1 cellular context compared by ENCODE assay signal in the genomic region with DNA sequence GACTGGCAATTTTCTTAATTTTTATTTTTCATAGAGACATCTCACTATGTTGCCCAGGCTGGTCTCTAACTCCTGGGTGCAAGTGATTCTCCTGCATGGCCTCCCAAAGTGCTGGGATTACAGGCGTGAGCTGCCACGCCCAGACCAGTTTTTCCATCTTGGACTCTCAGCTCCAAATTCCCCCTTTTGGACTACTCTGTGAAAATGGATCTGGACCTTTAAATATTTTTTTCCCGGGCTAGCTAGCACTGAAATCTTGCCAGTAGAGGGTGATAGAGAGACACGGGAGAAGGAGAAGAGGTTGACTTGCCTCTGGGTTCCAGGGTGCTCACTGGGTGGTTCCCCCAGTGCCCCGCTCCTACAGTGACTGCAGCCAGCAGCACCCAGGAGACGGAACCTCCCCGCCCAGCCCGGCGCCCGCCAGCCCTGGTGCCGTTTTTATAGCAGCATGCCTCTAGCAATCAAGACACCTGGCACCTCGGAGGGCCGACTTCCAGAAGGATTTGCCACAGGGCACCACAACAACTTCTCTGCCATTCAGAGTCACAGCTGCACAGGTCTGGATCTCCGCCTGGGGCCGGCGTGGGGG.
TF ChIP-seq lines count a peak whose summit lies in the region.

No MANE protein-coding gene starts in this region.

TF ChIP-seq in HepG2, 621 proteins besides CTCF, POLR2A, EP300 and RAD21 (continued from another document and continues in another):
- TF ChIP-seq, protein P1, sequence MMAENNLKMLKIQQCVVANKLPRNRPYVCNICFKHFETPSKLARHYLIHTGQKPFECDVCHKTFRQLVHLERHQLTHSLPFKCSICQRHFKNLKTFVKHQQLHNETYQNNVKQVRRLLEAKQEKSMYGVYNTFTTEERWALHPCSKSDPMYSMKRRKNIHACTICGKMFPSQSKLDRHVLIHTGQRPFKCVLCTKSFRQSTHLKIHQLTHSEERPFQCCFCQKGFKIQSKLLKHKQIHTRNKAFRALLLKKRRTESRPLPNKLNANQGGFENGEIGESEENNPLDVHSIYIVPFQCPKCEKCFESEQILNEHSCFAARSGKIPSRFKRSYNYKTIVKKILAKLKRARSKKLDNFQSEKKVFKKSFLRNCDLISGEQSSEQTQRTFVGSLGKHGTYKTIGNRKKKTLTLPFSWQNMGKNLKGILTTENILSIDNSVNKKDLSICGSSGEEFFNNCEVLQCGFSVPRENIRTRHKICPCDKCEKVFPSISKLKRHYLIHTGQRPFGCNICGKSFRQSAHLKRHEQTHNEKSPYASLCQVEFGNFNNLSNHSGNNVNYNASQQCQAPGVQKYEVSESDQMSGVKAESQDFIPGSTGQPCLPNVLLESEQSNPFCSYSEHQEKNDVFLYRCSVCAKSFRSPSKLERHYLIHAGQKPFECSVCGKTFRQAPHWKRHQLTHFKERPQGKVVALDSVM (CRISPR knock-in tag; IDR thresholded peaks at IDR 0.05): peak; percentile 39; the same call in 1 of the 2 replicates
- TF ChIP-seq FOXK2 (IDR thresholded peaks at IDR 0.05) (no peak), SRSF1 (optimal IDR thresholded peaks at IDR 0.05; ENCODE audit: low read depth, low read length) (peak; percentile 31), KMT2A (CRISPR knock-in tag; IDR thresholded peaks at IDR 0.05) (no peak), PRMT3 (CRISPR knock-in tag; IDR thresholded peaks at IDR 0.05; ENCODE audit: borderline replicate concordance, low read depth) (no peak), ZNF605 (CRISPR knock-in tag; IDR thresholded peaks at IDR 0.05) (0 out of 2 replicates have a peak, but pooled peaks have one; percentile 10), ZNF543 (CRISPR knock-in tag; IDR thresholded peaks at IDR 0.05) (peak; percentile 77; the same call in 1 of the 2 replicates), MAZ (IDR thresholded peaks at IDR 0.05; ENCODE audit: borderline replicate concordance, low read depth, low read length) (no peak), MAZ (CRISPR knock-in tag; IDR thresholded peaks at IDR 0.05; ENCODE audit: low read depth) (0 out of 2 replicates have a peak, but pooled peaks have one; percentile 21), TEAD3 (CRISPR knock-in tag; optimal IDR thresholded peaks at IDR 0.05; ENCODE audit: borderline replicate concordance) (peak; percentile 49), TBX2 (CRISPR knock-in tag; IDR thresholded peaks at IDR 0.05; ENCODE audit: borderline replicate concordance) (peak; percentile 40; the same call in 1 of the 2 replicates), BRD4 (CRISPR knock-in tag; IDR thresholded peaks at IDR 0.05) (no peak), NR2C2 (CRISPR knock-in tag; IDR thresholded peaks at IDR 0.05; ENCODE audit: borderline replicate concordance) (peak; percentile 35; the same call in 1 of the 2 replicates), SAP130 (CRISPR knock-in tag; IDR thresholded peaks at IDR 0.05; ENCODE audit: low read depth) (peak; percentile 33; the same call in 1 of the 2 replicates), ZNF891 (CRISPR knock-in tag; IDR thresholded peaks at IDR 0.05) (0 out of 2 replicates have a peak, but pooled peaks have one; percentile 52), KDM3A (CRISPR knock-in tag; IDR thresholded peaks at IDR 0.05; ENCODE audit: low read depth) (peak; percentile 57), KLF11 (CRISPR knock-in tag; IDR thresholded peaks at IDR 0.05) (0 out of 2 replicates have a peak, but pooled peaks have one; percentile 42), ZC3H4 (CRISPR knock-in tag; IDR thresholded peaks at IDR 0.05; ENCODE audit: borderline replicate concordance) (no peak), NCOA1 (CRISPR knock-in tag; IDR thresholded peaks at IDR 0.05) (no peak), FOXM1 (CRISPR knock-in tag; IDR thresholded peaks at IDR 0.05) (no peak), RXRB (CRISPR knock-in tag; IDR thresholded peaks at IDR 0.05; ENCODE audit: borderline replicate concordance) (0 out of 2 replicates have a peak, but pooled peaks have one; percentile 12), KDM6A (CRISPR knock-in tag; IDR thresholded peaks at IDR 0.05; ENCODE audit: low read depth) (no peak), NR2F6 (IDR thresholded peaks at IDR 0.05) (peak; percentile 69), NR2F6 (CRISPR knock-in tag; IDR thresholded peaks at IDR 0.05) (peak; percentile 75; the same call in 1 of the 2 replicates), ZNF230 (CRISPR knock-in tag; IDR thresholded peaks at IDR 0.05) (peak; percentile 85; the same call in 1 of the 2 replicates), ERF (CRISPR knock-in tag; IDR thresholded peaks at IDR 0.05) (0 out of 2 replicates have a peak, but pooled peaks have one; percentile 22), PHF8 (CRISPR knock-in tag; IDR thresholded peaks at IDR 0.05) (0 out of 2 replicates have a peak, but pooled peaks have one; percentile 33)
- TF ChIP-seq, protein P2, sequence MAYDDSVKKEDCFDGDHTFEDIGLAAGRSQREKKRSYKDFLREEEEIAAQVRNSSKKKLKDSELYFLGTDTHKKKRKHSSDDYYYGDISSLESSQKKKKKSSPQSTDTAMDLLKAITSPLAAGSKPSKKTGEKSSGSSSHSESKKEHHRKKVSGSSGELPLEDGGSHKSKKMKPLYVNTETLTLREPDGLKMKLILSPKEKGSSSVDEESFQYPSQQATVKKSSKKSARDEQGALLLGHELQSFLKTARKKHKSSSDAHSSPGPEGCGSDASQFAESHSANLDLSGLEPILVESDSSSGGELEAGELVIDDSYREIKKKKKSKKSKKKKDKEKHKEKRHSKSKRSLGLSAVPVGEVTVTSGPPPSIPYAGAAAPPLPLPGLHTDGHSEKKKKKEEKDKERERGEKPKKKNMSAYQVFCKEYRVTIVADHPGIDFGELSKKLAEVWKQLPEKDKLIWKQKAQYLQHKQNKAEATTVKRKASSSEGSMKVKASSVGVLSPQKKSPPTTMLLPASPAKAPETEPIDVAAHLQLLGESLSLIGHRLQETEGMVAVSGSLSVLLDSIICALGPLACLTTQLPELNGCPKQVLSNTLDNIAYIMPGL (CRISPR knock-in tag; IDR thresholded peaks at IDR 0.05; ENCODE audit: borderline replicate concordance in 1 of 2, low read depth in 1 of 2): peak in 1 of 2 experiments; percentile 40; a peak in 2 of 4 replicates
- TF ChIP-seq, protein P3, sequence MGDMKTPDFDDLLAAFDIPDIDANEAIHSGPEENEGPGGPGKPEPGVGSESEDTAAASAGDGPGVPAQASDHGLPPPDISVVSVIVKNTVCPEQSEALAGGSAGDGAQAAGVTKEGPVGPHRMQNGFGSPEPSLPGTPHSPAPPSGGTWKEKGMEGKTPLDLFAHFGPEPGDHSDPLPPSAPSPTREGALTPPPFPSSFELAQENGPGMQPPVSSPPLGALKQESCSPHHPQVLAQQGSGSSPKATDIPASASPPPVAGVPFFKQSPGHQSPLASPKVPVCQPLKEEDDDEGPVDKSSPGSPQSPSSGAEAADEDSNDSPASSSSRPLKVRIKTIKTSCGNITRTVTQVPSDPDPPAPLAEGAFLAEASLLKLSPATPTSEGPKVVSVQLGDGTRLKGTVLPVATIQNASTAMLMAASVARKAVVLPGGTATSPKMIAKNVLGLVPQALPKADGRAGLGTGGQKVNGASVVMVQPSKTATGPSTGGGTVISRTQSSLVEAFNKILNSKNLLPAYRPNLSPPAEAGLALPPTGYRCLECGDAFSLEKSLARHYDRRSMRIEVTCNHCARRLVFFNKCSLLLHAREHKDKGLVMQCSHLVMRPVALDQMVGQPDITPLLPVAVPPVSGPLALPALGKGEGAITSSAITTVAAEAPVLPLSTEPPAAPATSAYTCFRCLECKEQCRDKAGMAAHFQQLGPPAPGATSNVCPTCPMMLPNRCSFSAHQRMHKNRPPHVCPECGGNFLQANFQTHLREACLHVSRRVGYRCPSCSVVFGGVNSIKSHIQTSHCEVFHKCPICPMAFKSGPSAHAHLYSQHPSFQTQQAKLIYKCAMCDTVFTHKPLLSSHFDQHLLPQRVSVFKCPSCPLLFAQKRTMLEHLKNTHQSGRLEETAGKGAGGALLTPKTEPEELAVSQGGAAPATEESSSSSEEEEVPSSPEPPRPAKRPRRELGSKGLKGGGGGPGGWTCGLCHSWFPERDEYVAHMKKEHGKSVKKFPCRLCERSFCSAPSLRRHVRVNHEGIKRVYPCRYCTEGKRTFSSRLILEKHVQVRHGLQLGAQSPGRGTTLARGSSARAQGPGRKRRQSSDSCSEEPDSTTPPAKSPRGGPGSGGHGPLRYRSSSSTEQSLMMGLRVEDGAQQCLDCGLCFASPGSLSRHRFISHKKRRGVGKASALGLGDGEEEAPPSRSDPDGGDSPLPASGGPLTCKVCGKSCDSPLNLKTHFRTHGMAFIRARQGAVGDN (CRISPR knock-in tag; IDR thresholded peaks at IDR 0.05): peak; percentile 61
- TF ChIP-seq, protein P4, sequence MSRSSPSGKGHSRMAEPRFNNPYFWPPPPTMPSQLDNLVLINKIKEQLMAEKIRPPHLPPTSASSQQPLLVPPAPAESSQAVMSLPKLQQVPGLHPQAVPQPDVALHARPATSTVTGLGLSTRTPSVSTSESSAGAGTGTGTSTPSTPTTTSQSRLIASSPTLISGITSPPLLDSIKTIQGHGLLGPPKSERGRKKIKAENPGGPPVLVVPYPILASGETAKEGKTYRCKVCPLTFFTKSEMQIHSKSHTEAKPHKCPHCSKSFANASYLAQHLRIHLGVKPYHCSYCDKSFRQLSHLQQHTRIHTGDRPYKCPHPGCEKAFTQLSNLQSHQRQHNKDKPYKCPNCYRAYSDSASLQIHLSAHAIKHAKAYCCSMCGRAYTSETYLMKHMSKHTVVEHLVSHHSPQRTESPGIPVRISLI (CRISPR knock-in tag; IDR thresholded peaks at IDR 0.05; ENCODE audit: borderline replicate concordance): peak; percentile 31; the same call in 1 of the 2 replicates
- TF ChIP-seq, protein P5, sequence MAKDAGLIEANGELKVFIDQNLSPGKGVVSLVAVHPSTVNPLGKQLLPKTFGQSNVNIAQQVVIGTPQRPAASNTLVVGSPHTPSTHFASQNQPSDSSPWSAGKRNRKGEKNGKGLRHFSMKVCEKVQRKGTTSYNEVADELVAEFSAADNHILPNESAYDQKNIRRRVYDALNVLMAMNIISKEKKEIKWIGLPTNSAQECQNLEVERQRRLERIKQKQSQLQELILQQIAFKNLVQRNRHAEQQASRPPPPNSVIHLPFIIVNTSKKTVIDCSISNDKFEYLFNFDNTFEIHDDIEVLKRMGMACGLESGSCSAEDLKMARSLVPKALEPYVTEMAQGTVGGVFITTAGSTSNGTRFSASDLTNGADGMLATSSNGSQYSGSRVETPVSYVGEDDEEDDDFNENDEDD (CRISPR knock-in tag; IDR thresholded peaks at IDR 0.05; ENCODE audit: borderline replicate concordance): peak; percentile 28; the same call in 1 of the 2 replicates
- TF ChIP-seq, protein P6, sequence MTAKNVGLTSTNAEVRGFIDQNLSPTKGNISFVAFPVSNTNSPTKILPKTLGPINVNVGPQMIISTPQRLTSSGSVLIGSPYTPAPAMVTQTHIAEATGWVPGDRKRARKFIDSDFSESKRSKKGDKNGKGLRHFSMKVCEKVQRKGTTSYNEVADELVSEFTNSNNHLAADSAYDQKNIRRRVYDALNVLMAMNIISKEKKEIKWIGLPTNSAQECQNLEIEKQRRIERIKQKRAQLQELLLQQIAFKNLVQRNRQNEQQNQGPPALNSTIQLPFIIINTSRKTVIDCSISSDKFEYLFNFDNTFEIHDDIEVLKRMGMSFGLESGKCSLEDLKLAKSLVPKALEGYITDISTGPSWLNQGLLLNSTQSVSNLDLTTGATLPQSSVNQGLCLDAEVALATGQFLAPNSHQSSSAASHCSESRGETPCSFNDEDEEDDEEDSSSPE (CRISPR knock-in tag; IDR thresholded peaks at IDR 0.05): peak; percentile 40; the same call in 1 of the 2 replicates
- TF ChIP-seq, protein P7, sequence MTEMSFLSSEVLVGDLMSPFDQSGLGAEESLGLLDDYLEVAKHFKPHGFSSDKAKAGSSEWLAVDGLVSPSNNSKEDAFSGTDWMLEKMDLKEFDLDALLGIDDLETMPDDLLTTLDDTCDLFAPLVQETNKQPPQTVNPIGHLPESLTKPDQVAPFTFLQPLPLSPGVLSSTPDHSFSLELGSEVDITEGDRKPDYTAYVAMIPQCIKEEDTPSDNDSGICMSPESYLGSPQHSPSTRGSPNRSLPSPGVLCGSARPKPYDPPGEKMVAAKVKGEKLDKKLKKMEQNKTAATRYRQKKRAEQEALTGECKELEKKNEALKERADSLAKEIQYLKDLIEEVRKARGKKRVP (CRISPR knock-in tag; IDR thresholded peaks at IDR 0.05): 0 out of 4 replicates have a peak, but pooled peaks of 1 of the 2 experiments have one; percentile 21
- TF ChIP-seq, protein P8, sequence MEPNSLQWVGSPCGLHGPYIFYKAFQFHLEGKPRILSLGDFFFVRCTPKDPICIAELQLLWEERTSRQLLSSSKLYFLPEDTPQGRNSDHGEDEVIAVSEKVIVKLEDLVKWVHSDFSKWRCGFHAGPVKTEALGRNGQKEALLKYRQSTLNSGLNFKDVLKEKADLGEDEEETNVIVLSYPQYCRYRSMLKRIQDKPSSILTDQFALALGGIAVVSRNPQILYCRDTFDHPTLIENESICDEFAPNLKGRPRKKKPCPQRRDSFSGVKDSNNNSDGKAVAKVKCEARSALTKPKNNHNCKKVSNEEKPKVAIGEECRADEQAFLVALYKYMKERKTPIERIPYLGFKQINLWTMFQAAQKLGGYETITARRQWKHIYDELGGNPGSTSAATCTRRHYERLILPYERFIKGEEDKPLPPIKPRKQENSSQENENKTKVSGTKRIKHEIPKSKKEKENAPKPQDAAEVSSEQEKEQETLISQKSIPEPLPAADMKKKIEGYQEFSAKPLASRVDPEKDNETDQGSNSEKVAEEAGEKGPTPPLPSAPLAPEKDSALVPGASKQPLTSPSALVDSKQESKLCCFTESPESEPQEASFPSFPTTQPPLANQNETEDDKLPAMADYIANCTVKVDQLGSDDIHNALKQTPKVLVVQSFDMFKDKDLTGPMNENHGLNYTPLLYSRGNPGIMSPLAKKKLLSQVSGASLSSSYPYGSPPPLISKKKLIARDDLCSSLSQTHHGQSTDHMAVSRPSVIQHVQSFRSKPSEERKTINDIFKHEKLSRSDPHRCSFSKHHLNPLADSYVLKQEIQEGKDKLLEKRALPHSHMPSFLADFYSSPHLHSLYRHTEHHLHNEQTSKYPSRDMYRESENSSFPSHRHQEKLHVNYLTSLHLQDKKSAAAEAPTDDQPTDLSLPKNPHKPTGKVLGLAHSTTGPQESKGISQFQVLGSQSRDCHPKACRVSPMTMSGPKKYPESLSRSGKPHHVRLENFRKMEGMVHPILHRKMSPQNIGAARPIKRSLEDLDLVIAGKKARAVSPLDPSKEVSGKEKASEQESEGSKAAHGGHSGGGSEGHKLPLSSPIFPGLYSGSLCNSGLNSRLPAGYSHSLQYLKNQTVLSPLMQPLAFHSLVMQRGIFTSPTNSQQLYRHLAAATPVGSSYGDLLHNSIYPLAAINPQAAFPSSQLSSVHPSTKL (CRISPR knock-in tag; IDR thresholded peaks at IDR 0.05): peak; percentile 26; the same call in 1 of the 2 replicates
- TF ChIP-seq, protein P9, sequence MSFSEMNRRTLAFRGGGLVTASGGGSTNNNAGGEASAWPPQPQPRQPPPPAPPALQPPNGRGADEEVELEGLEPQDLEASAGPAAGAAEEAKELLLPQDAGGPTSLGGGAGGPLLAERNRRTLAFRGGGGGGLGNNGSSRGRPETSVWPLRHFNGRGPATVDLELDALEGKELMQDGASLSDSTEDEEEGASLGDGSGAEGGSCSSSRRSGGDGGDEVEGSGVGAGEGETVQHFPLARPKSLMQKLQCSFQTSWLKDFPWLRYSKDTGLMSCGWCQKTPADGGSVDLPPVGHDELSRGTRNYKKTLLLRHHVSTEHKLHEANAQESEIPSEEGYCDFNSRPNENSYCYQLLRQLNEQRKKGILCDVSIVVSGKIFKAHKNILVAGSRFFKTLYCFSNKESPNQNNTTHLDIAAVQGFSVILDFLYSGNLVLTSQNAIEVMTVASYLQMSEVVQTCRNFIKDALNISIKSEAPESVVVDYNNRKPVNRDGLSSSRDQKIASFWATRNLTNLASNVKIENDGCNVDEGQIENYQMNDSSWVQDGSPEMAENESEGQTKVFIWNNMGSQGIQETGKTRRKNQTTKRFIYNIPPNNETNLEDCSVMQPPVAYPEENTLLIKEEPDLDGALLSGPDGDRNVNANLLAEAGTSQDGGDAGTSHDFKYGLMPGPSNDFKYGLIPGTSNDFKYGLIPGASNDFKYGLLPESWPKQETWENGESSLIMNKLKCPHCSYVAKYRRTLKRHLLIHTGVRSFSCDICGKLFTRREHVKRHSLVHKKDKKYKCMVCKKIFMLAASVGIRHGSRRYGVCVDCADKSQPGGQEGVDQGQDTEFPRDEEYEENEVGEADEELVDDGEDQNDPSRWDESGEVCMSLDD (CRISPR knock-in tag; IDR thresholded peaks at IDR 0.05; ENCODE audit: borderline replicate concordance): peak; percentile 85
